12 cellular contexts compared by ENCODE assay signal in the genomic region with DNA sequence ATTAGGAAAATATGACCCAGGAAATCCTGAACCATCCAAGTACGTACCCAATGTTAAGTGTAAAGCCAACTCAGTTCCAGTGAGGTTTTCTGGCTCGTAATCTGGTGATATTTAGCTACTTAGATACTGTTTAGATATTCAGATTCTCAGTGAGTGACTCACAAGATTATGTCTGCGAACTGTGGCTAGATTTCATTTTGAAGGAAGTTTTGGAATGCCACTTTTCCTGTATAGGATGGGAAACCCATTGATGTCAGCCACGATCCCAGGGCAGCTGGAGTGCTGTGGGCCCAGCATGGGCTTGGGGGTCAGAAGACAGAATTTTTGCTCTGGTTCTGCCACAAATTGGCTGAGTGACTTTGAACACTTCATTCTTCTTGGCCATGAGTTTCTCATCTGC.
DNase-seq lines count a peak whose midpoint lies in the region; ATAC-seq and TF ChIP-seq lines count a peak whose summit lies in the region.
"Had no signal": no experiment of that assay in that cellular context is flagged by ENCODE, and none has a peak within 500 bp of the region (broad histone marks: within the 10 kb centered on the region; RNA-seq: fewer than 3 reads in every experiment).

No MANE protein-coding gene starts in this region.

- TF ChIP-seq EP300 in gastroesophageal sphincter (IDR thresholded peaks at IDR 0.05) (no peak), stomach (IDR thresholded peaks at IDR 0.05) (no peak)

- WGBS in gastroesophageal sphincter (ENCODE audit: low coverage in 1 of 2), 2 donors: 27 to 39% methylated on average over 4 of the region's 4 CpGs
- 44 to 59% (median 55%) methylated on average over 4 of the region's 4 CpGs for WGBS in stomach, 5 donors

- H3K27me3 ChIP-seq in gastroesophageal sphincter (no peaks in the 10 kb centered on the region), stomach (no peaks in the 10 kb centered on the region)

- H3K4me1 ChIP-seq in gastroesophageal sphincter: peaks cover 0 to 12% (median 0%) of the 10 kb centered on the region in 3 donors
- H3K4me1 ChIP-seq in stomach: peaks cover 0 to 9% (median 3%) of the 10 kb centered on the region in 4 donors

- no peaks in the 10 kb centered on the region for H3K9me3 ChIP-seq in gastroesophageal sphincter
- H3K9me3 ChIP-seq in stomach: no peaks in the 10 kb centered on the region

- H3K4me3 ChIP-seq in gastroesophageal sphincter (no peak overlapping the region), stomach (no peak overlapping the region)

- H3K27ac ChIP-seq in gastroesophageal sphincter (peak overlapping the region in 3 of 4 donors; percentile 34 to 61 (median 53)), stomach (peak overlapping the region in 4 of 5 donors; percentile 3 to 43 (median 36))

- TF ChIP-seq POLR2A in gastroesophageal sphincter (IDR thresholded peaks at IDR 0.05) (no peak), stomach (IDR thresholded peaks at IDR 0.05) (no peak)

- intact Hi-C loops in stomach (cut with DNase I; ENCODE audit: low total_unique reads): no loop called here
- intact Hi-C loops in cardiac septum (cut with DNase I): no loop called here

- peak; percentile 92 for DNase-seq in H4 (ENCODE audit: low spot score)
- DNase-seq in amniotic stem cell (lab: John Stamatoyannopoulos, UW): peak; percentile 45
- DNase-seq in stomach: no peak
- no peak for DNase-seq in activated T-cell treated with anti-CD3 and anti-CD28 coated beads for 4 hours
- no peak for DNase-seq in NCI-H1092 treated with DMSO at 0.1 percent for 48 hours (lab: John Stamatoyannopoulos, UW)
- DNase-seq in cardiac septum (ENCODE audit: low spot score): no peak
- DNase-seq in NOMO-1 (lab: John Stamatoyannopoulos, UW; ENCODE audit: unreplicated experiment in 2 of 2): no peak
- DNase-seq: effector CD4-positive, alpha-beta T cell; left ventricle myocardium superior; NCI-H446 had no signal

- H3K36me3 ChIP-seq in gastroesophageal sphincter (no peaks in the 10 kb centered on the region), stomach (no peaks in the 10 kb centered on the region)

- no peak for ATAC-seq in gastroesophageal sphincter
- ATAC-seq: left ventricle myocardium superior; stimulated activated effector memory CD8-positive, alpha-beta T cell treated with anti-CD3 and anti-CD28 coated beads, Interleukin-12 subunit alpha, Interleukin-12 subunit beta, amount 100 ng/mL, for 72 hours had no signal

- no peak for TF ChIP-seq CTCF in gastroesophageal sphincter (IDR thresholded peaks at IDR 0.05)
- TF ChIP-seq CTCF in stomach (IDR thresholded peaks at IDR 0.05): no peak

Comparison
In these comparisons a context has a peak if more than half of its experiments do, and no peak if none do; other contexts are left out.
1. DNase-seq: peak in H4 (single experiment) and amniotic stem cell (single experiment); none in stomach (single experiment), activated T-cell treated with anti-CD3 and anti-CD28 coated beads for 4 hours (single experiment), NCI-H1092 treated with DMSO at 0.1 percent for 48 hours (single experiment), cardiac septum (single experiment) and NOMO-1 (0 of 2).